8 cellular contexts compared by ENCODE assay signal in the genomic region with DNA sequence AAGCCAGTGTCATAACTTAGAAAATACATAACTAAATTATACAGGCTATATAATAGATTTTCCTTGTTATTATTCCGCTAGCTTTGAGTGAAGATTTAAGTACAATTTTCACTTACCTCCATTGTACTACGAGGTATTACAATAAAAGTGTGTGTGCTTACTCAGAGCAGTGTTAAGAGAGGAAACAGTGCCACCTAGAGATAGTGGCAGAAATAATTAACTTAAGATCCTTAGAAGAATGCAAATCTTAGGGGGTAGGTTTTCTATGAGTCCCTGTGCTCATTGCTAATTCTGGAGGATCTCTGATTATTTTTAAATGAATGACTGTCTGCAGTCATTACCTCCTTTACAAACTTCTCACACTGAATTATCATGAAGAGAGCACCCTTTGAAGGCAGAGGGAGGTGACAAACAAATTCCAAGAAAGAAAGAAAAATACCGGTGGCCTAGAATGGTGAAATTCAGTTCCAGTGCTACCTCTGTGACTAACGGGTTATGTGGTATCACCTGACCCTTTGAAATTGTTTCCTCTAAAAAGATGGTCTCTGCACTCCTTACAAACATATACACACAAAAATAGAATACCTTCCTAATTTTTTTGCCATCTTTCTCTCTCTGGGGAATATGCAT.
A peak's percentile ranks its signal among the peaks of the same experiment; 100 is the strongest.
DNase-seq lines count a peak whose midpoint lies in the region; ATAC-seq and TF ChIP-seq lines count a peak whose summit lies in the region.

No MANE protein-coding gene starts in this region.

- no peaks in the 10 kb centered on the region for H3K4me1 Mint-ChIP-seq in effector memory CD8-positive, alpha-beta T cell (ENCODE audit: low read depth in 2 of 2)

- no peaks in the 10 kb centered on the region for H3K36me3 Mint-ChIP-seq in effector memory CD8-positive, alpha-beta T cell (ENCODE audit: insufficient read depth)

- TF ChIP-seq CTCF in WERI-Rb-1 (IDR thresholded peaks at IDR 0.05; ENCODE audit: low read depth, low read length), result peak; percentile 29; the same call in 1 of the 2 replicates

- H3K4me3 Mint-ChIP-seq in effector memory CD8-positive, alpha-beta T cell, result no peak overlapping the region

- H3K9me3 ChIP-seq in WERI-Rb-1 (ENCODE audit: severe bottlenecking), result no peaks in the 10 kb centered on the region

- DNase-seq in DMS53 (lab: John Stamatoyannopoulos, UW) (peak; percentile 76), WERI-Rb-1 (no peak), lung microvascular endothelial cell (ENCODE audit: low read depth in 2 of 2) (peak; percentile 24 to 53), NCI-H510A treated with DMSO at 0.1 percent for 48 hours (lab: John Stamatoyannopoulos, UW) (no peak)
- peak; percentile 52 for DNase-seq in Jurkat, Clone E6-1 (ENCODE audit: low read depth, low spot score)
- no peak for DNase-seq in effector memory CD8-positive, alpha-beta T cell
- no peak for DNase-seq in activated T-cell treated with anti-CD3 and anti-CD28 coated beads, Interleukin-2, amount 50 U/mL, for 48 hours

- peak; percentile 66 for ATAC-seq in GM19463 (IDR thresholded peaks at IDR 0.05; ENCODE audit: unreplicated experiment)
- ATAC-seq in effector memory CD8-positive, alpha-beta T cell (replicated peaks), result no peak

- peaks cover 0 to 5% of the 10 kb centered on the region in 2 donors for H3K27me3 Mint-ChIP-seq in effector memory CD8-positive, alpha-beta T cell

- H3K27me3 ChIP-seq in WERI-Rb-1 (ENCODE audit: insufficient read depth, low read depth, severe bottlenecking), result peaks cover 17% of the 10 kb centered on the region

- H3K27ac ChIP-seq in WERI-Rb-1, result no peak overlapping the region

- no peak overlapping the region for H3K27ac Mint-ChIP-seq in effector memory CD8-positive, alpha-beta T cell

- H3K36me3 ChIP-seq in WERI-Rb-1, result no peaks in the 10 kb centered on the region

- H3K9me3 Mint-ChIP-seq in effector memory CD8-positive, alpha-beta T cell, result no peaks in the 10 kb centered on the region

- no peak overlapping the region for H3K4me3 ChIP-seq in Jurkat, Clone E6-1 (ENCODE audit: low read length)
- no peak overlapping the region for H3K4me3 ChIP-seq in WERI-Rb-1 (ENCODE audit: low read depth, low read length)

Comparison
In these comparisons a context has a peak if more than half of its experiments do, and no peak if none do; other contexts are left out.
1. DNase-seq: peak in DMS53 (single experiment), Jurkat, Clone E6-1 (single experiment) and lung microvascular endothelial cell (2 of 2); none in WERI-Rb-1 (single experiment), effector memory CD8-positive, alpha-beta T cell (0 of 3), NCI-H510A treated with DMSO at 0.1 percent for 48 hours (single experiment) and activated T-cell treated with anti-CD3 and anti-CD28 coated beads, Interleukin-2, amount 50 U/mL, for 48 hours (0 of 2).